In the genomic region with DNA sequence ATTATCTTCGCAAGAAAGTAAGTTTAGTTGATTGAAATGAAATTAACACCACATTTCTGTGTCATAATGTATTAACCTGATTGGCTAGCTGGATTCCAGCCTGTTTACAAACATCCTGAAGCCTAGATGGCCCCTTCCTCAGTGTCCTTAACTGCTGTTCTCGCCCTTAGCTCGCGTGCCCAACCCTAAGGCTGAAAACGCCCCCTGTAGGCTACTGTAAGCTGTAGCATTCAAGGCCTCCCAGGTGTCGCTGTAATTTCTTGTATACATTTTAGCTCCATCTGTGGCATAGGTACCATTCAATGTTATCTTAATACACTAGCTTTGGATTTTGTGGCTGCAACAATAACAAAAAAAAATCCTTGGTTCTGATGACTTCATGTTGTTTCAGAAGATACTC, we compare ENCODE assay signal across 1 cellular context.
TF ChIP-seq lines count a peak whose summit lies in the region.

No MANE protein-coding gene starts in this region.

TF ChIP-seq in IMR-90, 13 proteins besides CTCF, POLR2A, EP300 and RAD21 (continued from another document):
- TF ChIP-seq, protein P1, sequence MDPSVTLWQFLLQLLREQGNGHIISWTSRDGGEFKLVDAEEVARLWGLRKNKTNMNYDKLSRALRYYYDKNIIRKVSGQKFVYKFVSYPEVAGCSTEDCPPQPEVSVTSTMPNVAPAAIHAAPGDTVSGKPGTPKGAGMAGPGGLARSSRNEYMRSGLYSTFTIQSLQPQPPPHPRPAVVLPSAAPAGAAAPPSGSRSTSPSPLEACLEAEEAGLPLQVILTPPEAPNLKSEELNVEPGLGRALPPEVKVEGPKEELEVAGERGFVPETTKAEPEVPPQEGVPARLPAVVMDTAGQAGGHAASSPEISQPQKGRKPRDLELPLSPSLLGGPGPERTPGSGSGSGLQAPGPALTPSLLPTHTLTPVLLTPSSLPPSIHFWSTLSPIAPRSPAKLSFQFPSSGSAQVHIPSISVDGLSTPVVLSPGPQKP (IDR thresholded peaks at IDR 0.05; ENCODE audit: borderline replicate concordance, low read depth, low read length): no peak
- TF ChIP-seq MAZ (IDR thresholded peaks at IDR 0.05; ENCODE audit: borderline replicate concordance, low read depth, low read length) (no peak), CEBPB (IDR thresholded peaks at IDR 0.05; ENCODE audit: low read depth, low read length) (no peak), NFE2L2 (IDR thresholded peaks at IDR 0.05; ENCODE audit: low read depth, low read length) (no peak), RCOR1 (IDR thresholded peaks at IDR 0.05; ENCODE audit: insufficient replicate concordance, low read length) (no peak)
